24 cellular contexts compared by ENCODE assay signal in genomic region chr4:182219400-182219799, GRCh38. TPM values are rescaled to one million over a fixed set of nuclear protein-coding genes. Genes with fewer than 3 reads are reported as not detected.
DNase-seq lines count a peak whose midpoint lies in the region; ATAC-seq, FAIRE-seq and TF ChIP-seq lines count a peak whose summit lies in the region.
"Had no signal": no experiment of that assay in that cellular context is flagged by ENCODE, and none has a peak within 500 bp of the region (broad histone marks: within the 10 kb centered on the region; RNA-seq: fewer than 3 reads in every experiment).

No MANE protein-coding gene starts in this region.

- H3K27me3 ChIP-seq in osteoblast (ENCODE audit: insufficient read depth, low read length) = no peaks in the 10 kb centered on the region
- H3K27me3 ChIP-seq: esophagus squamous epithelium, transverse colon had no signal

- no peak for DNase-seq in H54 (ENCODE audit: insufficient read length, low spot score)
- DNase-seq in RPMI7951 (ENCODE audit: low read depth) = peak; percentile 58
- DNase-seq in choroid plexus epithelial cell (ENCODE audit: low read depth) = peak; percentile 59
- DNase-seq in osteoblast (ENCODE audit: insufficient read length, low spot score, missing footprints) = no peak
- DNase-seq in hypothalamus (lab: John Stamatoyannopoulos, UW) = no peak
- DNase-seq in stimulated activated naive B cell treated with anti-CD40 and anti-IgM and Interleukin-4, amounts not matched to agents 10 μg/mL and 1 μg/mL and 100 μg/mL, for 72 hours = no peak
- DNase-seq in NCI-H1930 (lab: John Stamatoyannopoulos, UW) = no peak
- DNase-seq: activated CD4-positive, CD25-positive, alpha-beta regulatory T cell treated with anti-CD3 and anti-CD28 coated beads, Interleukin-2, amount 50 U/mL, for 72 hours; activated CD8-positive, alpha-beta T cell treated with anti-CD3 and anti-CD28 coated beads for 36 hours; activated effector memory CD4-positive, alpha-beta T cell treated with Interleukin-2 at 50 U/mL for 16 hours; activated naive CD8-positive, alpha-beta T cell treated with anti-CD3 and anti-CD28 coated beads, Interleukin-2, amount 10 ng/mL, durations not matched to agents 7 days and 5 days; CD4-positive, CD25-positive, alpha-beta regulatory T cell; effector memory CD8-positive, alpha-beta T cell; esophagus squamous epithelium; NCI-H1694 treated with DMSO at 0.1 percent for 48 hours; NCI-H69; psoas muscle; stimulated activated CD8-positive, alpha-beta memory T cell treated with anti-CD3 and anti-CD28 coated beads, Interleukin-4, amount 100 ng/mL, for 48 hours; transverse colon had no signal

- H3K4me1 Mint-ChIP-seq in stimulated activated naive B cell treated with anti-CD40 and anti-IgM and Interleukin-4, amounts not matched to agents 10 μg/mL and 1 μg/mL and 100 μg/mL, for 72 hours = no peaks in the 10 kb centered on the region
- H3K4me1 Mint-ChIP-seq: activated naive CD8-positive, alpha-beta T cell treated with anti-CD3 and anti-CD28 coated beads, Interleukin-2, amount 10 ng/mL, durations not matched to agents 7 days and 5 days; CD4-positive, CD25-positive, alpha-beta regulatory T cell; memory B cell had no signal

- H2AFZ ChIP-seq in osteoblast (ENCODE audit: low read length) = peak overlapping the region; percentile 3

- no peaks in the 10 kb centered on the region for H3K79me2 ChIP-seq in osteoblast (ENCODE audit: insufficient read depth, low read length)

- no peaks in the 10 kb centered on the region for H4K20me1 ChIP-seq in osteoblast (ENCODE audit: insufficient read depth, low read length)

- H3K9me3 ChIP-seq in osteoblast (ENCODE audit: low read depth, low read length) = no peaks in the 10 kb centered on the region
- H3K9me3 ChIP-seq: esophagus squamous epithelium, psoas muscle, transverse colon had no signal

- H3K4me3 ChIP-seq in choroid plexus epithelial cell (ENCODE audit: low read depth, low read length) (no peak overlapping the region), osteoblast (ENCODE audit: insufficient read depth, low read length) (no peak overlapping the region)
- H3K4me3 ChIP-seq: coronary artery, esophagus squamous epithelium, psoas muscle, transverse colon had no signal

- H3K4me3 Mint-ChIP-seq in stimulated activated naive B cell treated with anti-CD40 and anti-IgM and Interleukin-4, amounts not matched to agents 10 μg/mL and 1 μg/mL and 100 μg/mL, for 72 hours = no peak overlapping the region
- H3K4me3 Mint-ChIP-seq: activated CD8-positive, alpha-beta T cell treated with anti-CD3 and anti-CD28 coated beads for 36 hours; activated naive CD8-positive, alpha-beta T cell treated with anti-CD3 and anti-CD28 coated beads, Interleukin-2, amount 10 ng/mL, durations not matched to agents 7 days and 5 days; brain; CD4-positive, CD25-positive, alpha-beta regulatory T cell; effector memory CD8-positive, alpha-beta T cell; memory B cell had no signal

- H3K27me3 Mint-ChIP-seq in stimulated activated naive B cell treated with anti-CD40 and anti-IgM and Interleukin-4, amounts not matched to agents 10 μg/mL and 1 μg/mL and 100 μg/mL, for 72 hours = no peaks in the 10 kb centered on the region
- H3K27me3 Mint-ChIP-seq: activated CD8-positive, alpha-beta T cell treated with anti-CD3 and anti-CD28 coated beads for 36 hours; activated naive CD8-positive, alpha-beta T cell treated with anti-CD3 and anti-CD28 coated beads, Interleukin-2, amount 10 ng/mL, durations not matched to agents 7 days and 5 days; brain; CD4-positive, CD25-positive, alpha-beta regulatory T cell; effector memory CD8-positive, alpha-beta T cell; memory B cell had no signal

- FAIRE-seq in H54 (lab: Jason Lieb, UNC) = peak; percentile 78
- FAIRE-seq: G401.6 had no signal

- no peaks in the 10 kb centered on the region for H3K36me3 ChIP-seq in osteoblast (ENCODE audit: insufficient read depth, low read length)
- H3K36me3 ChIP-seq: esophagus squamous epithelium, transverse colon had no signal

- peaks cover 3% of the 10 kb centered on the region for H3K4me1 ChIP-seq in osteoblast (ENCODE audit: insufficient read depth, low read length)
- H3K4me1 ChIP-seq: psoas muscle, transverse colon had no signal

- no peak for ATAC-seq in HG03280 (IDR thresholded peaks at IDR 0.05; ENCODE audit: unreplicated experiment)
- ATAC-seq in stimulated activated naive B cell treated with anti-CD40 and anti-IgM and Interleukin-4, amounts not matched to agents 10 μg/mL and 1 μg/mL and 100 μg/mL, for 72 hours (replicated peaks) = no peak
- ATAC-seq: activated CD8-positive, alpha-beta T cell treated with anti-CD3 and anti-CD28 coated beads for 36 hours; effector memory CD8-positive, alpha-beta T cell; psoas muscle had no signal

- no peaks in the 10 kb centered on the region for H3K9me3 Mint-ChIP-seq in stimulated activated naive B cell treated with anti-CD40 and anti-IgM and Interleukin-4, amounts not matched to agents 10 μg/mL and 1 μg/mL and 100 μg/mL, for 72 hours
- H3K9me3 Mint-ChIP-seq: activated CD8-positive, alpha-beta T cell treated with anti-CD3 and anti-CD28 coated beads for 36 hours; brain had no signal

- TF ChIP-seq CTCF in choroid plexus epithelial cell (conservative IDR thresholded peaks at IDR 0.05; ENCODE audit: low read depth, low read length) (no peak), osteoblast (IDR thresholded peaks at IDR 0.05; ENCODE audit: extremely low read depth, low read depth, low read length) (no peak)

- TF ChIP-seq POLR2A in H54 (IDR thresholded peaks at IDR 0.05; ENCODE audit: low read depth, low read length) = no peak

- no peaks in the 10 kb centered on the region for H3K36me3 Mint-ChIP-seq in stimulated activated naive B cell treated with anti-CD40 and anti-IgM and Interleukin-4, amounts not matched to agents 10 μg/mL and 1 μg/mL and 100 μg/mL, for 72 hours
- H3K36me3 Mint-ChIP-seq: activated naive CD8-positive, alpha-beta T cell treated with anti-CD3 and anti-CD28 coated beads, Interleukin-2, amount 10 ng/mL, durations not matched to agents 7 days and 5 days; brain; CD4-positive, CD25-positive, alpha-beta regulatory T cell; memory B cell had no signal

- H3K4me2 ChIP-seq in osteoblast (ENCODE audit: insufficient read depth, low read length) = peak overlapping the region; percentile 8

- H3K27ac Mint-ChIP-seq in stimulated activated naive B cell treated with anti-CD40 and anti-IgM and Interleukin-4, amounts not matched to agents 10 μg/mL and 1 μg/mL and 100 μg/mL, for 72 hours = no peak overlapping the region
- H3K27ac Mint-ChIP-seq: activated CD8-positive, alpha-beta T cell treated with anti-CD3 and anti-CD28 coated beads for 36 hours; activated naive CD8-positive, alpha-beta T cell treated with anti-CD3 and anti-CD28 coated beads, Interleukin-2, amount 10 ng/mL, durations not matched to agents 7 days and 5 days; brain; CD4-positive, CD25-positive, alpha-beta regulatory T cell; effector memory CD8-positive, alpha-beta T cell; memory B cell had no signal

- H3K27ac ChIP-seq in osteoblast (ENCODE audit: low read depth, low read length) = no peak overlapping the region
- H3K27ac ChIP-seq: coronary artery, esophagus squamous epithelium, psoas muscle, transverse colon had no signal

RNA-seq across cellular contexts. Expression of gene TENM3, which starts 23.8 kb away (rescaled TPM):
- 18.2 and 20.1 TPM in 2 replicates for total RNA-seq in RPMI7951 (2014; rRNA removed; shearing (Covaris generic))
- 59.0 and 68.4 TPM in 2 replicates for total RNA-seq in osteoblast
- total RNA-seq: activated CD8-positive, alpha-beta T cell treated with anti-CD3 and anti-CD28 coated beads for 36 hours; activated naive CD8-positive, alpha-beta T cell treated with anti-CD3 and anti-CD28 coated beads, Interleukin-2, amount 10 ng/mL, durations not matched to agents 7 days and 5 days; CD4-positive, CD25-positive, alpha-beta regulatory T cell had no signal

Comparison
In these comparisons a context has a peak if more than half of its experiments do, and no peak if none do; other contexts are left out.
1. DNase-seq: peak in RPMI7951 (single experiment) and choroid plexus epithelial cell (single experiment); none in H54 (single experiment), osteoblast (single experiment), hypothalamus (0 of 51), stimulated activated naive B cell treated with anti-CD40 and anti-IgM and Interleukin-4, amounts not matched to agents 10 μg/mL and 1 μg/mL and 100 μg/mL, for 72 hours (single experiment) and NCI-H1930 (0 of 2).